Comparison of ENCODE assay signal across 1 cellular context in genomic region chr19:41872775-41873647, GRCh38.
TF ChIP-seq lines count a peak whose summit lies in the region.

No MANE protein-coding gene starts in this region.

TF ChIP-seq in HepG2, 621 proteins besides CTCF, POLR2A, EP300 and RAD21 (continued from another document and continues in another):
- TF ChIP-seq BCL3 (CRISPR knock-in tag; IDR thresholded peaks at IDR 0.05) = no peak; the same call in 1 of the 2 replicates
- TF ChIP-seq ZBTB49 (CRISPR knock-in tag; IDR thresholded peaks at IDR 0.05; ENCODE audit: borderline replicate concordance) = 0 out of 2 replicates have a peak, but pooled peaks have one; percentile 8
- no peak for TF ChIP-seq IRX3 (CRISPR knock-in tag; IDR thresholded peaks at IDR 0.05; ENCODE audit: borderline replicate concordance, low read depth)
- TF ChIP-seq ZHX2 (IDR thresholded peaks at IDR 0.05; ENCODE audit: low read depth) = no peak
- TF ChIP-seq ZHX2 (CRISPR knock-in tag; IDR thresholded peaks at IDR 0.05; ENCODE audit: borderline replicate concordance) = no peak
- no peak for TF ChIP-seq ZBTB39 (CRISPR knock-in tag; IDR thresholded peaks at IDR 0.05)
- TF ChIP-seq FOXC1 (CRISPR knock-in tag; IDR thresholded peaks at IDR 0.05; ENCODE audit: borderline replicate concordance) = no peak
- TF ChIP-seq ZBTB4 (CRISPR knock-in tag; IDR thresholded peaks at IDR 0.05; ENCODE audit: borderline replicate concordance) = 0 out of 2 replicates have a peak, but pooled peaks have one; percentile 24
- TF ChIP-seq ZNF646 (CRISPR knock-in tag; IDR thresholded peaks at IDR 0.05) = no peak
- TF ChIP-seq ZNF121 (CRISPR knock-in tag; IDR thresholded peaks at IDR 0.05) = 0 out of 2 replicates have a peak, but pooled peaks have one; percentile 14
- TF ChIP-seq ZNF660 (CRISPR knock-in tag; IDR thresholded peaks at IDR 0.05; ENCODE audit: borderline replicate concordance, low read depth) = no peak
- TF ChIP-seq THAP11 (CRISPR knock-in tag; IDR thresholded peaks at IDR 0.05) = 0 out of 2 replicates have a peak, but pooled peaks have one; percentile 19
- TF ChIP-seq SMARCC2 (IDR thresholded peaks at IDR 0.05) = no peak
- TF ChIP-seq KLF15 (CRISPR knock-in tag; IDR thresholded peaks at IDR 0.05; ENCODE audit: borderline replicate concordance) = 0 out of 2 replicates have a peak, but pooled peaks have one; percentile 14
- no peak for TF ChIP-seq CEBPZ (IDR thresholded peaks at IDR 0.05; ENCODE audit: low read length)
- TF ChIP-seq MIXL1 (CRISPR knock-in tag; IDR thresholded peaks at IDR 0.05) = peak; percentile 10; the same call in 1 of the 2 replicates
- TF ChIP-seq ERF (CRISPR knock-in tag; IDR thresholded peaks at IDR 0.05) = peak; percentile 18; the same call in 1 of the 2 replicates
- TF ChIP-seq ZNF891 (CRISPR knock-in tag; IDR thresholded peaks at IDR 0.05) = peak; percentile 41; the same call in 1 of the 2 replicates
- peak; percentile 59 for TF ChIP-seq POLR2AphosphoS5 (IDR thresholded peaks at IDR 0.05; ENCODE audit: low read depth, low read length)
- TF ChIP-seq ZNF607 (CRISPR knock-in tag; IDR thresholded peaks at IDR 0.05; ENCODE audit: borderline replicate concordance) = no peak
- TF ChIP-seq TCF7 (IDR thresholded peaks at IDR 0.05; ENCODE audit: low read depth) = no peak
- no peak for TF ChIP-seq ONECUT2 (CRISPR knock-in tag; IDR thresholded peaks at IDR 0.05)
- no peak for TF ChIP-seq RBAK (CRISPR knock-in tag; IDR thresholded peaks at IDR 0.05)
- TF ChIP-seq NR1H2 (CRISPR knock-in tag; IDR thresholded peaks at IDR 0.05; ENCODE audit: borderline replicate concordance, low read depth) = no peak
- no peak for TF ChIP-seq ZNF556 (CRISPR knock-in tag; IDR thresholded peaks at IDR 0.05; ENCODE audit: borderline replicate concordance)
- TF ChIP-seq ELF4 (CRISPR knock-in tag; IDR thresholded peaks at IDR 0.05; ENCODE audit: borderline replicate concordance) = no peak
- no peak for TF ChIP-seq KLF13 (CRISPR knock-in tag; IDR thresholded peaks at IDR 0.05)
- TF ChIP-seq HNF4G (IDR thresholded peaks at IDR 0.05; ENCODE audit: borderline replicate concordance, low read depth, low read length) = no peak
- no peak for TF ChIP-seq HNF4G (CRISPR knock-in tag; IDR thresholded peaks at IDR 0.05; ENCODE audit: borderline replicate concordance, low read depth)
